Comparison of ENCODE assay signal across 15 cellular contexts in genomic region chr3:156425651-156426050, GRCh38.
"Had no signal": no experiment of that assay in that cellular context is flagged by ENCODE, and none has a peak within 500 bp of the region (broad histone marks: within the 10 kb centered on the region; RNA-seq: fewer than 3 reads in every experiment).

No MANE protein-coding gene starts in this region.

- H3K4me1 ChIP-seq: suprapubic skin, upper lobe of left lung had no signal

- ATAC-seq: natural killer cell, right cardiac atrium had no signal

- H3K4me3 ChIP-seq: ascending aorta, suprapubic skin, upper lobe of left lung had no signal

- DNase-seq: activated CD4-positive, alpha-beta T cell treated with anti-CD3 and anti-CD28 coated beads, Interleukin-2, amount 50 U/mL, for 48 hours; activated naive CD4-positive, alpha-beta T cell treated with anti-CD3 and anti-CD28 coated beads, Interleukin-2, amount 10 ng/mL, durations not matched to agents 7 days and 5 days; activated T-cell treated with anti-CD3 and anti-CD28 coated beads, Interleukin-2, amount 50 U/mL, for 1 hour; effector memory CD4-positive, alpha-beta T cell; foreskin fibroblast; mesendoderm; natural killer cell; nucleus accumbens; right cardiac atrium; small intestine; T1000; upper lobe of left lung; WERI-Rb-1 had no signal

- H3K27me3 ChIP-seq: ascending aorta, suprapubic skin, upper lobe of left lung had no signal

- H3K36me3 ChIP-seq: ascending aorta, suprapubic skin, upper lobe of left lung, WERI-Rb-1 had no signal

- H3K9me3 ChIP-seq: ascending aorta, suprapubic skin, upper lobe of left lung had no signal
